In the genomic region with DNA sequence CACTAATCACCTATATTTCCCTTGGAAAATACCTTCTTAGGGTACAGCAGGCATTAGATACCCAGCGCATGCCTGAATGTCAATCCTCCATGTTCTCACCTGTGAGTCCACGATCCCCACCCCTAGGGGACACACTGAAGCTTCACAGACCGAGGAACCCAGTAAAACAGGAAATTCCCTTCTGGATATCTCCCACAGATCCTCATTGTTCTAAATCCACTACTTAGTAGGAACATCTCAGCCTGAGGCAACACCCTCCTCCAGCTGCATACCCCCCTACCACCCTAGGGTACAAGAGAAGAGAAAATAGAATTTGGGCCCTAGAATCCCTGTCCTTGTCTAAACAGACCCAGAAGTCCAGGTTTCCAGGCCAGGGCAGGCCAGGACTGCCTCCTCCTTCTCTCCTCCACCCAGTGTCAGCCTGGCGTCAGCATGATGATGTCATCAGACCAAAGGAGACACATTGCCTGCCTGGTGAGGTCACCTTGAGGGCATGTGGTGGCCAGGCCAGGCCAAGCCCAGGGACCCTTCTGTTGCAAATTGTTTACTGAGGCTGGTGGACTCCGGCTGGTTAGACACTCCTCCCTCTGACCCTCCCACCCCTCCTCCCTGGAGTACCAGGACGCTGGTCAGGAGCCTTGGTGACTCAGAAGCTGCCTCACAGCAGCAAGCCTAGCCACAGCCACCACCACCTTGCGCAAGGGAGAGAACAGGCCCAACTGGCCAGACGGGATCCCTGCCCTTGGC, we compare ENCODE assay signal across 8 cellular contexts. TPM values are rescaled to one million over a fixed set of nuclear protein-coding genes. Genes with fewer than 3 reads are reported as not detected.
DNase-seq lines count a peak whose midpoint lies in the region; ATAC-seq and TF ChIP-seq lines count a peak whose summit lies in the region.

No MANE protein-coding gene starts in this region.

- ATAC-seq in HG02763 (IDR thresholded peaks at IDR 0.05; ENCODE audit: unreplicated experiment): no peak

- no peak overlapping the region for H2AFZ ChIP-seq in trophoblast cell (ENCODE audit: insufficient read depth, low read length, poor library complexity)

- H2AK5ac ChIP-seq in trophoblast cell (ENCODE audit: low read length): peak overlapping the region; percentile 77

- H3K4ac ChIP-seq in trophoblast cell (ENCODE audit: low read depth, low read length): peak overlapping the region; percentile 18

- peak overlapping the region; percentile 59 for H3K14ac ChIP-seq in trophoblast cell (ENCODE audit: low read length)

- no CpG with 5 or more reads among the region's 8 CpGs for WGBS in trophoblast cell (ENCODE audit: extremely low coverage, insufficient coverage, insufficient read length)

- peak overlapping the region; percentile 96 for H2BK5ac ChIP-seq in trophoblast cell (ENCODE audit: low read depth, low read length, poor library complexity)

- no peak overlapping the region for H3K4me3 ChIP-seq in trophoblast cell (ENCODE audit: low read depth, low read length)

- H3K4me1 ChIP-seq in trophoblast cell (ENCODE audit: control insufficient read depth in 1 of 2, insufficient read depth in 2 of 2, low read length in 2 of 2): peaks cover 69 to 79% of the 10 kb centered on the region in 2 experiments

- no peaks in the 10 kb centered on the region for H3K27me3 ChIP-seq in trophoblast cell (ENCODE audit: insufficient read depth, low read length)

- H3K79me1 ChIP-seq in trophoblast cell (ENCODE audit: low read length): peaks cover 83% of the 10 kb centered on the region

- H2BK120ac ChIP-seq in trophoblast cell (ENCODE audit: insufficient read depth, low read length, poor library complexity): peak overlapping the region; percentile 67

- peak overlapping the region; percentile 28 for H4K8ac ChIP-seq in trophoblast cell (ENCODE audit: low read depth, low read length)

- H3K27ac ChIP-seq in trophoblast cell (ENCODE audit: low read depth, low read length): peak overlapping the region; percentile 99

- peak overlapping the region; percentile 45 for H4K12ac ChIP-seq in trophoblast cell (ENCODE audit: low read depth, low read length)

- H3K18ac ChIP-seq in trophoblast cell (ENCODE audit: low read length): peak overlapping the region; percentile 36

- H4K91ac ChIP-seq in trophoblast cell (ENCODE audit: low read depth, low read length): peak overlapping the region; percentile 99

- peak; percentile 94 for DNase-seq in GM03348 (ENCODE audit: low spot score)
- DNase-seq in fibroblast of gingiva (ENCODE audit: low read depth): peak; percentile 78
- DNase-seq in trophoblast cell: peak; percentile 99
- no peak for DNase-seq in pons (ENCODE audit: low spot score)
- no peak for DNase-seq in NCI-H2029 (lab: John Stamatoyannopoulos, UW)
- DNase-seq in NCI-H446 treated with DMSO at 0.1 percent for 48 hours (lab: John Stamatoyannopoulos, UW): no peak

- no peak overlapping the region for H3K23ac ChIP-seq in trophoblast cell (ENCODE audit: low read length)

- no peak overlapping the region for H3K9ac ChIP-seq in trophoblast cell (ENCODE audit: low read length)

- no peaks in the 10 kb centered on the region for H3K9me3 ChIP-seq in trophoblast cell (ENCODE audit: insufficient read depth, low read depth, low read length)

- H3K4me2 ChIP-seq in trophoblast cell (ENCODE audit: low read length): peak overlapping the region; percentile 49

- H3K79me2 ChIP-seq in trophoblast cell (ENCODE audit: control insufficient read depth, insufficient read depth, low read length, poor library complexity): peaks cover 25% of the 10 kb centered on the region

- H2BK12ac ChIP-seq in trophoblast cell (ENCODE audit: low read length): peak overlapping the region; percentile 92

- no peaks in the 10 kb centered on the region for H3K36me3 ChIP-seq in trophoblast cell (ENCODE audit: control insufficient read depth in 1 of 2, insufficient read depth in 2 of 2, low read length in 2 of 2)

TF ChIP-seq in PFSK-1, 5 proteins besides CTCF, POLR2A, EP300 and RAD21:
- TF ChIP-seq SIN3A (IDR thresholded peaks at IDR 0.05; ENCODE audit: borderline replicate concordance, insufficient read depth, low read length): no peak
- TF ChIP-seq FOXP2 (optimal IDR thresholded peaks at IDR 0.05; ENCODE audit: borderline replicate concordance, extremely low read depth, extremely low read length, insufficient read depth): peak; percentile 91
TF ChIP-seq in PFSK-1: peak in this region for 1.

RNA-seq across cellular contexts. Expression of a gene that starts 6.2 kb away (rescaled TPM):
- polyA plus RNA-seq in PFSK-1 (2012; ENCODE audit: insufficient read length, low read depth): 0.34 TPM
- polyA plus RNA-seq in trophoblast cell (2013): 35.8 and 38.6 TPM in 2 replicates

RNA-seq across cellular contexts. Expression of a gene that starts 13.5 kb away (rescaled TPM):
- polyA plus RNA-seq in PFSK-1 (2012; ENCODE audit: insufficient read length, low read depth): 0.11 TPM
- 0.82 and 0.97 TPM in 2 replicates for polyA plus RNA-seq in trophoblast cell (2013)

RNA-seq across cellular contexts. Expression of a gene that starts 15.0 kb away (rescaled TPM):
- polyA plus RNA-seq in PFSK-1 (2012; ENCODE audit: insufficient read length, low read depth): not detected
- 4.0 and 4.5 TPM in 2 replicates for polyA plus RNA-seq in trophoblast cell (2013)

RNA-seq across cellular contexts. Expression of a gene that starts 34.7 kb away (rescaled TPM):
- polyA plus RNA-seq in PFSK-1 (2012; ENCODE audit: insufficient read length, low read depth): 671 TPM
- polyA plus RNA-seq in trophoblast cell (2013): 263 and 270 TPM in 2 replicates

RNA-seq across cellular contexts. Expression of a gene that starts 34.7 kb away (rescaled TPM):
- polyA plus RNA-seq in PFSK-1 (2012; ENCODE audit: insufficient read length, low read depth): 42.2 TPM
- polyA plus RNA-seq in trophoblast cell (2013): 40.6 and 42.0 TPM in 2 replicates

Comparison
In these comparisons a context has a peak if more than half of its experiments do, and no peak if none do; other contexts are left out.
1. DNase-seq: peak in GM03348 (single experiment), fibroblast of gingiva (single experiment) and trophoblast cell (2 of 2); none in pons (single experiment), NCI-H2029 (single experiment) and NCI-H446 treated with DMSO at 0.1 percent for 48 hours (single experiment).